ENCODE assay signal across 1 cellular context in the genomic region with DNA sequence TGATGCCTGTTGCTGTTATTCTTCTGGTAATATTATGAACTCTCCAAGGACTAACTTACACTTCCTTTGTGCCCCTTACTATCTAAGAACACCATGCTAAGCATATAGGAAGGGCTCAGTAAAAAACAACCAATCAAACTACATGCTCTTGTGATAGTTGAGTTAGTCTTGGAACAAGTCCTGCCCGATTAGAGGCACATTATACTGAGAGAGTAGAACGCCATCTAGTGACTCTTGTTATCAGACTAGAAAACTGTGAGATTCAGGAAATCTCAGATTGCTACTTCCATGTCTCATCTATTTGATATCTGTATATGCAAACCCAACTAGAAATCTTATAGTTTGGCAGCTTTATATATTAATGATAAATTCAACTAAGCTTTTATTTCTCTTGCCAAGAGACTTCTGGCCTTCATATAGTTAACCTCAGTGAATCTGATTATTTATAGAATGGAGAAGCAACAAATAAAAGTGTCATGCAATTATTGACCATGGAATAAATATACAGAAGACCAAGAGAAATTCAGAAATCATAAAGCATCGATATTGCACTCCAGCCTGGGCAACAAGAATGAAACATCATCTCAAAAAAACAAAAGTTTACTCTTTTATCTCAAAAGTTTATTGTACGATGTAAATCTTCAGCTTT.
A peak's percentile ranks its signal among the peaks of the same experiment; 100 is the strongest.
TF ChIP-seq lines count a peak whose summit lies in the region.

No MANE protein-coding gene starts in this region.

TF ChIP-seq in K562, 482 proteins besides CTCF, POLR2A, EP300 and RAD21 (continued from another document):
- 0 out of 2 replicates have a peak, but pooled peaks have one; percentile 45 for TF ChIP-seq ARID3A (IDR thresholded peaks at IDR 0.05; ENCODE audit: borderline replicate concordance, low read depth, low read length)
- TF ChIP-seq ID3 (CRISPR knock-in tag; IDR thresholded peaks at IDR 0.05) = no peak
- TF ChIP-seq ID3 (tag; IDR thresholded peaks at IDR 0.05) = no peak
- TF ChIP-seq DEAF1 (CRISPR knock-in tag; IDR thresholded peaks at IDR 0.05) = peak; percentile 80
- TF ChIP-seq MAFG (tag; conservative IDR thresholded peaks at IDR 0.05) = no peak
